Comparison of ENCODE assay signal across 9 cellular contexts in genomic region chr2:84515788-84516187, GRCh38. TPM values are rescaled to one million over a fixed set of nuclear protein-coding genes. Genes with fewer than 3 reads are reported as not detected.
DNase-seq lines count a peak whose midpoint lies in the region; ATAC-seq and TF ChIP-seq lines count a peak whose summit lies in the region.
"Had no signal": no experiment of that assay in that cellular context is flagged by ENCODE, and none has a peak within 500 bp of the region (broad histone marks: within the 10 kb centered on the region; RNA-seq: fewer than 3 reads in every experiment).

No MANE protein-coding gene starts in this region.

- TF ChIP-seq CTCF in WTC11 (IDR thresholded peaks at IDR 0.05) (no peak), fibroblast of the aortic adventitia (IDR thresholded peaks at IDR 0.05; ENCODE audit: insufficient read depth, low read length) (no peak), progenitor cell of endocrine pancreas (IDR thresholded peaks at IDR 0.05; ENCODE audit: unreplicated experiment) (no peak)

- peaks cover 0 to 17% (median 12%) of the 10 kb centered on the region in 8 donors for H3K9me3 Mint-ChIP-seq in CD4-positive, alpha-beta memory T cell
- peaks cover 30% of the 10 kb centered on the region for H3K9me3 Mint-ChIP-seq in WTC11
- peaks cover 9% of the 10 kb centered on the region for H3K9me3 Mint-ChIP-seq in progenitor cell of endocrine pancreas (ENCODE audit: low read depth)

- intact Hi-C loops in CD4-positive, alpha-beta memory T cell (cut with micrococcal nuclease) = loop anchor here (2.0 to 10.0 kb wide), 3 partner anchors 269 to 409 kb away; partner anchors contain the start of gene TRABD2A

- peaks cover 4 to 6% of the 10 kb centered on the region in 2 donors for H3K36me3 Mint-ChIP-seq in CD4-positive, alpha-beta memory T cell
- H3K36me3 Mint-ChIP-seq in WTC11 = peaks cover 20% of the 10 kb centered on the region
- no peaks in the 10 kb centered on the region for H3K36me3 Mint-ChIP-seq in progenitor cell of endocrine pancreas (ENCODE audit: insufficient read depth)

- H3K27ac Mint-ChIP-seq in CD4-positive, alpha-beta memory T cell = peak overlapping the region; percentile 88 to 99 (median 97)
- peak overlapping the region; percentile 29; the same call in 1 of the 2 replicates for H3K27ac Mint-ChIP-seq in WTC11
- H3K27ac Mint-ChIP-seq in progenitor cell of endocrine pancreas = peak overlapping the region; percentile 90

- peaks cover 0 to 3% of the 10 kb centered on the region in 2 donors for H3K27me3 Mint-ChIP-seq in CD4-positive, alpha-beta memory T cell
- H3K27me3 Mint-ChIP-seq in WTC11 (ENCODE audit: low read depth) (peaks cover 11% of the 10 kb centered on the region), progenitor cell of endocrine pancreas (no peaks in the 10 kb centered on the region)

- no peak for DNase-seq in CD4-positive, alpha-beta memory T cell
- DNase-seq in WTC11 (ENCODE audit: low spot score) (no peak), fibroblast of the aortic adventitia (ENCODE audit: low read depth) (no peak), progenitor cell of endocrine pancreas (ENCODE audit: low spot score, unreplicated experiment) (no peak), midbrain (lab: John Stamatoyannopoulos, UW) (no peak), OCI-M2 (lab: John Stamatoyannopoulos, UW; ENCODE audit: unreplicated experiment) (no peak)

- peak overlapping the region; percentile 27 to 62 for H3K4me3 ChIP-seq in CD4-positive, alpha-beta memory T cell (ENCODE audit: low read length in 2 of 2)
- H3K4me3 ChIP-seq in fibroblast of the aortic adventitia (ENCODE audit: low read depth, low read length) = peak overlapping the region; percentile 74

- POLR2A ChIA-PET in CD4-positive, alpha-beta memory T cell (lab: Charles Lee; ENCODE audit: partially characterized antibody) = interaction anchor here (0.9 to 1.8 kb wide), 5 partner anchors 15 to 366 kb away, joined by 3 to 10 read pairs (median 4); partner anchors contain the start of gene TRABD2A
- POLR2A ChIA-PET in WTC11 (lab: Charles Lee) = no interaction called here

- no peaks in the 10 kb centered on the region for H3K9me3 ChIP-seq in CD4-positive, alpha-beta memory T cell (ENCODE audit: control insufficient read depth in 1 of 2, low read length in 2 of 2)

- H3K4me1 ChIP-seq in CD4-positive, alpha-beta memory T cell (ENCODE audit: insufficient read depth, low read length) = peaks cover 16% of the 10 kb centered on the region

- H3K4me1 Mint-ChIP-seq in CD4-positive, alpha-beta memory T cell = peaks cover 14 to 29% (median 19%) of the 10 kb centered on the region in 4 donors
- H3K4me1 Mint-ChIP-seq in WTC11 (peaks cover 11% of the 10 kb centered on the region), progenitor cell of endocrine pancreas (ENCODE audit: low read depth) (no peaks in the 10 kb centered on the region)

- no peaks in the 10 kb centered on the region for H3K27me3 ChIP-seq in CD4-positive, alpha-beta memory T cell (ENCODE audit: insufficient read depth, low read length)

- H3K27ac ChIP-seq in CD4-positive, alpha-beta memory T cell (ENCODE audit: low read depth, low read length) = peak overlapping the region; percentile 47

- no peaks in the 10 kb centered on the region for H3K36me3 ChIP-seq in CD4-positive, alpha-beta memory T cell (ENCODE audit: insufficient read depth, low read length)

- peak overlapping the region; percentile 91 to 96 (median 92) for H3K4me3 Mint-ChIP-seq in CD4-positive, alpha-beta memory T cell
- H3K4me3 Mint-ChIP-seq in WTC11 (peak overlapping the region; percentile 77), progenitor cell of endocrine pancreas (ENCODE audit: low read depth) (peak overlapping the region; percentile 84)

- CTCF ChIA-PET in CD4-positive, alpha-beta memory T cell (lab: Charles Lee; ENCODE audit: partially characterized antibody) = interaction anchor here (1.0 to 1.5 kb wide), 3 partner anchors 18 to 372 kb away, joined by 3 to 5 read pairs (median 3); no protein-coding TSS in a partner anchor
- CTCF ChIA-PET in WTC11 (lab: Charles Lee) = interaction anchor here (1.0 to 1.8 kb wide), 2 partner anchors 11 to 342 kb away, joined by 3 to 10 read pairs; no protein-coding TSS in a partner anchor

- ATAC-seq in WTC11 (peak; percentile 5), GM18873 (IDR thresholded peaks at IDR 0.05; ENCODE audit: low FRiP score, unreplicated experiment) (no peak), HG03135 (IDR thresholded peaks at IDR 0.05; ENCODE audit: unreplicated experiment) (no peak)

TF ChIP-seq in WTC11, 78 proteins besides CTCF, POLR2A, EP300 and RAD21:
- TF ChIP-seq, protein P1, sequence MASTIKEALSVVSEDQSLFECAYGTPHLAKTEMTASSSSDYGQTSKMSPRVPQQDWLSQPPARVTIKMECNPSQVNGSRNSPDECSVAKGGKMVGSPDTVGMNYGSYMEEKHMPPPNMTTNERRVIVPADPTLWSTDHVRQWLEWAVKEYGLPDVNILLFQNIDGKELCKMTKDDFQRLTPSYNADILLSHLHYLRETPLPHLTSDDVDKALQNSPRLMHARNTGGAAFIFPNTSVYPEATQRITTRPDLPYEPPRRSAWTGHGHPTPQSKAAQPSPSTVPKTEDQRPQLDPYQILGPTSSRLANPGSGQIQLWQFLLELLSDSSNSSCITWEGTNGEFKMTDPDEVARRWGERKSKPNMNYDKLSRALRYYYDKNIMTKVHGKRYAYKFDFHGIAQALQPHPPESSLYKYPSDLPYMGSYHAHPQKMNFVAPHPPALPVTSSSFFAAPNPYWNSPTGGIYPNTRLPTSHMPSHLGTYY (CRISPR knock-in tag; IDR thresholded peaks at IDR 0.05) = no peak

RNA-seq across cellular contexts. Expression of gene DNAH6, which starts 0.5 kb away (rescaled TPM):
- 1 to 10 TPM; 1.9 to 2.9 TPM for total RNA-seq in CD4-positive, alpha-beta memory T cell
- polyA plus RNA-seq in CD4-positive, alpha-beta memory T cell = under 1 TPM; 0.22 to 0.53 TPM
- total RNA-seq in WTC11 (2021) (0.18 to 0.39 TPM (median 0.27 TPM) in 3 replicates), fibroblast of the aortic adventitia (ENCODE audit: low replicate concordance) (under 0.01 and 0.49 TPM in 2 replicates), progenitor cell of endocrine pancreas (4.8 and 5.5 TPM in 2 replicates)
- total RNA-seq: pulmonary artery endothelial cell had no signal

RNA-seq across cellular contexts. Expression of gene SUCLG1, which starts 56.7 kb away (rescaled TPM):
- 10 to 100 TPM; 46.5 to 46.6 TPM for total RNA-seq in CD4-positive, alpha-beta memory T cell
- polyA plus RNA-seq in CD4-positive, alpha-beta memory T cell = 10 to 100 TPM; 83.8 to 92.9 TPM
- total RNA-seq in WTC11 (2021) = 43.6 to 52.4 TPM (median 47.3 TPM) in 3 replicates
- 31.1 and 44.9 TPM in 2 replicates for total RNA-seq in fibroblast of the aortic adventitia (ENCODE audit: low replicate concordance)
- 79.4 and 85.0 TPM in 2 replicates for total RNA-seq in progenitor cell of endocrine pancreas

Comparison
In these comparisons a context has a peak if more than half of its experiments do, and no peak if none do; other contexts are left out.
1. H3K27ac Mint-ChIP-seq: peak in every context shown above with its lines; median percentile 97 in CD4-positive, alpha-beta memory T cell; 90 in progenitor cell of endocrine pancreas; 29 in WTC11.